ENCODE assay signal across 1 cellular context in genomic region chr6:95515975-95516374, GRCh38.
TF ChIP-seq lines count a peak whose summit lies in the region.

No MANE protein-coding gene starts in this region.

TF ChIP-seq in K562, 482 proteins besides CTCF, POLR2A, EP300 and RAD21 (continued from another document):
- TF ChIP-seq CEBPB (tag; IDR thresholded peaks at IDR 0.05), result peak; percentile 16; the same call in 1 of the 2 replicates
- TF ChIP-seq DEAF1 (CRISPR knock-in tag; IDR thresholded peaks at IDR 0.05), result no peak
- TF ChIP-seq ZNF778 (CRISPR knock-in tag; IDR thresholded peaks at IDR 0.05), result no peak
- no peak for TF ChIP-seq NR2C2 (CRISPR knock-in tag; IDR thresholded peaks at IDR 0.05)
- TF ChIP-seq NR2C2 (tag; IDR thresholded peaks at IDR 0.05), result no peak
TF ChIP-seq in K562: peak in this region for 1.
